Comparison of ENCODE assay signal across 19 cellular contexts in genomic region chr2:174217883-174218282, GRCh38.
"Had no signal": no experiment of that assay in that cellular context is flagged by ENCODE, and none has a peak within 500 bp of the region (broad histone marks: within the 10 kb centered on the region; RNA-seq: fewer than 3 reads in every experiment).

No MANE protein-coding gene starts in this region.

- H3K27ac ChIP-seq: epithelial cell of prostate, heart right ventricle had no signal

- H3K4me3 Mint-ChIP-seq: activated CD4-positive, alpha-beta memory T cell treated with anti-CD3 and anti-CD28 coated beads for 36 hours; activated CD4-positive, alpha-beta T cell treated with anti-CD3 and anti-CD28 coated beads for 36 hours; activated CD8-positive, alpha-beta memory T cell treated with anti-CD3 and anti-CD28 coated beads, Interleukin-2, amount 10 ng/mL, durations not matched to agents 7 days and 5 days; brain; dendritic cell treated with granulocyte-macrophage colony-stimulating factor and Interleukin-4, amounts not matched to agents 40 ng/mL and 50 ng/mL, for 4 days; effector memory CD8-positive, alpha-beta T cell; neural crest cell; stimulated activated memory B cell treated with anti-CD40 and anti-IgM and Interleukin-4, amounts not matched to agents 10 μg/mL and 1 μg/mL and 100 μg/mL, for 72 hours had no signal

- H3K27ac Mint-ChIP-seq: activated CD4-positive, alpha-beta memory T cell treated with anti-CD3 and anti-CD28 coated beads for 36 hours; activated CD4-positive, alpha-beta T cell treated with anti-CD3 and anti-CD28 coated beads for 36 hours; activated CD8-positive, alpha-beta memory T cell treated with anti-CD3 and anti-CD28 coated beads, Interleukin-2, amount 10 ng/mL, durations not matched to agents 7 days and 5 days; activated naive CD4-positive, alpha-beta T cell treated with anti-CD3 and anti-CD28 coated beads, Interleukin-2, amount 50 U/mL, for 72 hours; dendritic cell treated with granulocyte-macrophage colony-stimulating factor and Interleukin-4, amounts not matched to agents 40 ng/mL and 50 ng/mL, for 4 days; effector memory CD8-positive, alpha-beta T cell; stimulated activated memory B cell treated with anti-CD40 and anti-IgM and Interleukin-4, amounts not matched to agents 10 μg/mL and 1 μg/mL and 100 μg/mL, for 72 hours had no signal

- H3K27me3 Mint-ChIP-seq: activated CD4-positive, alpha-beta memory T cell treated with anti-CD3 and anti-CD28 coated beads for 36 hours; activated CD4-positive, alpha-beta T cell treated with anti-CD3 and anti-CD28 coated beads for 36 hours; activated CD8-positive, alpha-beta memory T cell treated with anti-CD3 and anti-CD28 coated beads, Interleukin-2, amount 10 ng/mL, durations not matched to agents 7 days and 5 days; brain; dendritic cell treated with granulocyte-macrophage colony-stimulating factor and Interleukin-4, amounts not matched to agents 40 ng/mL and 50 ng/mL, for 4 days; effector memory CD8-positive, alpha-beta T cell; stimulated activated memory B cell treated with anti-CD40 and anti-IgM and Interleukin-4, amounts not matched to agents 10 μg/mL and 1 μg/mL and 100 μg/mL, for 72 hours had no signal

- H3K4me1 ChIP-seq: heart right ventricle had no signal

- ATAC-seq: activated CD4-positive, alpha-beta T cell treated with anti-CD3 and anti-CD28 coated beads for 36 hours; activated CD8-positive, alpha-beta memory T cell treated with anti-CD3 and anti-CD28 coated beads, Interleukin-2, amount 10 ng/mL, durations not matched to agents 7 days and 5 days; activated naive CD4-positive, alpha-beta T cell treated with anti-CD3 and anti-CD28 coated beads, Interleukin-2, amount 50 U/mL, for 72 hours; effector memory CD8-positive, alpha-beta T cell; heart right ventricle; left lobe of liver; stimulated activated memory B cell treated with anti-CD40 and anti-IgM and Interleukin-4, amounts not matched to agents 10 μg/mL and 1 μg/mL and 100 μg/mL, for 72 hours had no signal

- DNase-seq: activated CD4-positive, alpha-beta memory T cell treated with anti-CD3 and anti-CD28 coated beads for 36 hours; activated CD4-positive, alpha-beta T cell treated with anti-CD3 and anti-CD28 coated beads for 36 hours; activated CD8-positive, alpha-beta memory T cell treated with anti-CD3 and anti-CD28 coated beads, Interleukin-2, amount 10 ng/mL, durations not matched to agents 7 days and 5 days; activated gamma-delta T cell; activated T-cell treated with anti-CD3 and anti-CD28 coated beads, Interleukin-2, amount 50 U/mL, for 1 hour; effector memory CD8-positive, alpha-beta T cell; heart right ventricle; islet precursor cell; midbrain; stimulated activated CD4-positive, alpha-beta T cell treated with anti-CD3 and anti-CD28 coated beads, Interleukin-2, amount 100 ng/mL, for 48 hours; T-helper 1 cell had no signal

- FAIRE-seq: frontal cortex had no signal

- H3K9me3 ChIP-seq: heart right ventricle had no signal

- H3K4me1 Mint-ChIP-seq: activated CD4-positive, alpha-beta T cell treated with anti-CD3 and anti-CD28 coated beads for 36 hours; activated CD8-positive, alpha-beta memory T cell treated with anti-CD3 and anti-CD28 coated beads, Interleukin-2, amount 10 ng/mL, durations not matched to agents 7 days and 5 days had no signal

- H3K27me3 ChIP-seq: heart right ventricle had no signal

- H3K4me3 ChIP-seq: heart right ventricle had no signal

- H3K9me3 Mint-ChIP-seq: activated CD4-positive, alpha-beta memory T cell treated with anti-CD3 and anti-CD28 coated beads for 36 hours; activated naive CD4-positive, alpha-beta T cell treated with anti-CD3 and anti-CD28 coated beads, Interleukin-2, amount 50 U/mL, for 72 hours; brain; dendritic cell treated with granulocyte-macrophage colony-stimulating factor and Interleukin-4, amounts not matched to agents 40 ng/mL and 50 ng/mL, for 4 days; effector memory CD8-positive, alpha-beta T cell; neural crest cell; stimulated activated memory B cell treated with anti-CD40 and anti-IgM and Interleukin-4, amounts not matched to agents 10 μg/mL and 1 μg/mL and 100 μg/mL, for 72 hours had no signal
